ENCODE assay signal across 1 cellular context in genomic region chr20:46040902-46041535, GRCh38.
TF ChIP-seq lines count a peak whose summit lies in the region.

No MANE protein-coding gene starts in this region.

TF ChIP-seq in HepG2, 621 proteins besides CTCF, POLR2A, EP300 and RAD21 (continued from another document and continues in another):
- TF ChIP-seq, protein P1, sequence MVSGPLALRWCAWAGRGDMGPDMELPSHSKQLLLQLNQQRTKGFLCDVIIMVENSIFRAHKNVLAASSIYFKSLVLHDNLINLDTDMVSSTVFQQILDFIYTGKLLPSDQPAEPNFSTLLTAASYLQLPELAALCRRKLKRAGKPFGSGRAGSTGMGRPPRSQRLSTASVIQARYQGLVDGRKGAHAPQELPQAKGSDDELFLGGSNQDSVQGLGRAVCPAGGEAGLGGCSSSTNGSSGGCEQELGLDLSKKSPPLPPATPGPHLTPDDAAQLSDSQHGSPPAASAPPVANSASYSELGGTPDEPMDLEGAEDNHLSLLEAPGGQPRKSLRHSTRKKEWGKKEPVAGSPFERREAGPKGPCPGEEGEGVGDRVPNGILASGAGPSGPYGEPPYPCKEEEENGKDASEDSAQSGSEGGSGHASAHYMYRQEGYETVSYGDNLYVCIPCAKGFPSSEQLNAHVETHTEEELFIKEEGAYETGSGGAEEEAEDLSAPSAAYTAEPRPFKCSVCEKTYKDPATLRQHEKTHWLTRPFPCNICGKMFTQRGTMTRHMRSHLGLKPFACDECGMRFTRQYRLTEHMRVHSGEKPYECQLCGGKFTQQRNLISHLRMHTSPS (CRISPR knock-in tag; IDR thresholded peaks at IDR 0.05; ENCODE audit: low read depth), result no peak
- TF ChIP-seq, protein P2, sequence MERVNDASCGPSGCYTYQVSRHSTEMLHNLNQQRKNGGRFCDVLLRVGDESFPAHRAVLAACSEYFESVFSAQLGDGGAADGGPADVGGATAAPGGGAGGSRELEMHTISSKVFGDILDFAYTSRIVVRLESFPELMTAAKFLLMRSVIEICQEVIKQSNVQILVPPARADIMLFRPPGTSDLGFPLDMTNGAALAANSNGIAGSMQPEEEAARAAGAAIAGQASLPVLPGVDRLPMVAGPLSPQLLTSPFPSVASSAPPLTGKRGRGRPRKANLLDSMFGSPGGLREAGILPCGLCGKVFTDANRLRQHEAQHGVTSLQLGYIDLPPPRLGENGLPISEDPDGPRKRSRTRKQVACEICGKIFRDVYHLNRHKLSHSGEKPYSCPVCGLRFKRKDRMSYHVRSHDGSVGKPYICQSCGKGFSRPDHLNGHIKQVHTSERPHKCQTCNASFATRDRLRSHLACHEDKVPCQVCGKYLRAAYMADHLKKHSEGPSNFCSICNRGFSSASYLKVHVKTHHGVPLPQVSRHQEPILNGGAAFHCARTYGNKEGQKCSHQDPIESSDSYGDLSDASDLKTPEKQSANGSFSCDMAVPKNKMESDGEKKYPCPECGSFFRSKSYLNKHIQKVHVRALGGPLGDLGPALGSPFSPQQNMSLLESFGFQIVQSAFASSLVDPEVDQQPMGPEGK (CRISPR knock-in tag; IDR thresholded peaks at IDR 0.05), result peak; percentile 85
- no peak for TF ChIP-seq ZMYM3 (CRISPR knock-in tag; IDR thresholded peaks at IDR 0.05)
- TF ChIP-seq KDM5B (CRISPR knock-in tag; IDR thresholded peaks at IDR 0.05; ENCODE audit: borderline replicate concordance), result peak; percentile 89
- TF ChIP-seq BORCS8-MEF2B (CRISPR knock-in tag; IDR thresholded peaks at IDR 0.05), result peak; percentile 98
- TF ChIP-seq CAMTA2 (CRISPR knock-in tag; IDR thresholded peaks at IDR 0.05; ENCODE audit: borderline replicate concordance), result peak; percentile 96; the same call in 1 of the 2 replicates
- TF ChIP-seq HDAC1 (CRISPR knock-in tag; IDR thresholded peaks at IDR 0.05), result 0 out of 2 replicates have a peak, but pooled peaks have one; percentile 49
- TF ChIP-seq HMGXB3 (CRISPR knock-in tag; IDR thresholded peaks at IDR 0.05; ENCODE audit: borderline replicate concordance), result peak; percentile 95
- TF ChIP-seq SP2 (CRISPR knock-in tag; IDR thresholded peaks at IDR 0.05), result no peak
- TF ChIP-seq ARNT2 (CRISPR knock-in tag; IDR thresholded peaks at IDR 0.05; ENCODE audit: low read depth), result 0 out of 2 replicates have a peak, but pooled peaks have one; percentile 65
- TF ChIP-seq FOXA1 (IDR thresholded peaks at IDR 0.05), result no peak
- TF ChIP-seq FOXA1 (CRISPR knock-in tag; IDR thresholded peaks at IDR 0.05), result no peak
- TF ChIP-seq PRDM15 (CRISPR knock-in tag; IDR thresholded peaks at IDR 0.05), result peak; percentile 75; the same call in 1 of the 2 replicates
- TF ChIP-seq KLF15 (CRISPR knock-in tag; IDR thresholded peaks at IDR 0.05; ENCODE audit: borderline replicate concordance), result peak; percentile 90; the same call in 1 of the 2 replicates
- TF ChIP-seq, protein P3, sequence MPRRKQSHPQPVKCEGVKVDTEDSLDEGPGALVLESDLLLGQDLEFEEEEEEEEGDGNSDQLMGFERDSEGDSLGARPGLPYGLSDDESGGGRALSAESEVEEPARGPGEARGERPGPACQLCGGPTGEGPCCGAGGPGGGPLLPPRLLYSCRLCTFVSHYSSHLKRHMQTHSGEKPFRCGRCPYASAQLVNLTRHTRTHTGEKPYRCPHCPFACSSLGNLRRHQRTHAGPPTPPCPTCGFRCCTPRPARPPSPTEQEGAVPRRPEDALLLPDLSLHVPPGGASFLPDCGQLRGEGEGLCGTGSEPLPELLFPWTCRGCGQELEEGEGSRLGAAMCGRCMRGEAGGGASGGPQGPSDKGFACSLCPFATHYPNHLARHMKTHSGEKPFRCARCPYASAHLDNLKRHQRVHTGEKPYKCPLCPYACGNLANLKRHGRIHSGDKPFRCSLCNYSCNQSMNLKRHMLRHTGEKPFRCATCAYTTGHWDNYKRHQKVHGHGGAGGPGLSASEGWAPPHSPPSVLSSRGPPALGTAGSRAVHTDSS (CRISPR knock-in tag; conservative IDR thresholded peaks at IDR 0.05), result no peak
- TF ChIP-seq PHB2 (IDR thresholded peaks at IDR 0.05; ENCODE audit: partially characterized antibody), result no peak
- 0 out of 2 replicates have a peak, but pooled peaks have one; percentile 41 for TF ChIP-seq CBFB (CRISPR knock-in tag; IDR thresholded peaks at IDR 0.05)
- TF ChIP-seq RORA (CRISPR knock-in tag; IDR thresholded peaks at IDR 0.05), result no peak
- TF ChIP-seq ZNF816 (CRISPR knock-in tag; IDR thresholded peaks at IDR 0.05; ENCODE audit: borderline replicate concordance), result peak; percentile 83; the same call in 1 of the 2 replicates
- TF ChIP-seq ZSCAN29 (CRISPR knock-in tag; conservative IDR thresholded peaks at IDR 0.05), result no peak
- peak; percentile 97 for TF ChIP-seq AHR (CRISPR knock-in tag; IDR thresholded peaks at IDR 0.05)
- 0 out of 2 replicates have a peak, but pooled peaks have one; percentile 49 for TF ChIP-seq KMT2A (CRISPR knock-in tag; IDR thresholded peaks at IDR 0.05)
- TF ChIP-seq CREM (IDR thresholded peaks at IDR 0.05), result no peak
- TF ChIP-seq CREM (CRISPR knock-in tag; IDR thresholded peaks at IDR 0.05), result no peak
- peak; percentile 54; the same call in 1 of the 2 replicates for TF ChIP-seq TARDBP (CRISPR knock-in tag; IDR thresholded peaks at IDR 0.05)
- peak; percentile 96 for TF ChIP-seq ZNF792 (CRISPR knock-in tag; IDR thresholded peaks at IDR 0.05)
- peak; percentile 96 for TF ChIP-seq ZMAT3 (CRISPR knock-in tag; conservative IDR thresholded peaks at IDR 0.05)
- no peak for TF ChIP-seq POLR2AphosphoS2 (IDR thresholded peaks at IDR 0.05; ENCODE audit: low read depth, low read length)
- TF ChIP-seq REST (IDR thresholded peaks at IDR 0.05; ENCODE audit: borderline replicate concordance in 1 of 2, low read depth in 1 of 2, low read length in 2 of 2), result peak; percentile 85 to 98
- no peak for TF ChIP-seq NCOA5 (CRISPR knock-in tag; IDR thresholded peaks at IDR 0.05)
- no peak for TF ChIP-seq SMC3 (IDR thresholded peaks at IDR 0.05; ENCODE audit: low read length)
- TF ChIP-seq IKZF1 (IDR thresholded peaks at IDR 0.05), result no peak
- TF ChIP-seq MEF2D (CRISPR knock-in tag; IDR thresholded peaks at IDR 0.05), result peak; percentile 91
- TF ChIP-seq SP140L (CRISPR knock-in tag; IDR thresholded peaks at IDR 0.05; ENCODE audit: borderline replicate concordance), result peak; percentile 99
- TF ChIP-seq NCOA2 (CRISPR knock-in tag; IDR thresholded peaks at IDR 0.05), result peak; percentile 75
- TF ChIP-seq, protein P4, sequence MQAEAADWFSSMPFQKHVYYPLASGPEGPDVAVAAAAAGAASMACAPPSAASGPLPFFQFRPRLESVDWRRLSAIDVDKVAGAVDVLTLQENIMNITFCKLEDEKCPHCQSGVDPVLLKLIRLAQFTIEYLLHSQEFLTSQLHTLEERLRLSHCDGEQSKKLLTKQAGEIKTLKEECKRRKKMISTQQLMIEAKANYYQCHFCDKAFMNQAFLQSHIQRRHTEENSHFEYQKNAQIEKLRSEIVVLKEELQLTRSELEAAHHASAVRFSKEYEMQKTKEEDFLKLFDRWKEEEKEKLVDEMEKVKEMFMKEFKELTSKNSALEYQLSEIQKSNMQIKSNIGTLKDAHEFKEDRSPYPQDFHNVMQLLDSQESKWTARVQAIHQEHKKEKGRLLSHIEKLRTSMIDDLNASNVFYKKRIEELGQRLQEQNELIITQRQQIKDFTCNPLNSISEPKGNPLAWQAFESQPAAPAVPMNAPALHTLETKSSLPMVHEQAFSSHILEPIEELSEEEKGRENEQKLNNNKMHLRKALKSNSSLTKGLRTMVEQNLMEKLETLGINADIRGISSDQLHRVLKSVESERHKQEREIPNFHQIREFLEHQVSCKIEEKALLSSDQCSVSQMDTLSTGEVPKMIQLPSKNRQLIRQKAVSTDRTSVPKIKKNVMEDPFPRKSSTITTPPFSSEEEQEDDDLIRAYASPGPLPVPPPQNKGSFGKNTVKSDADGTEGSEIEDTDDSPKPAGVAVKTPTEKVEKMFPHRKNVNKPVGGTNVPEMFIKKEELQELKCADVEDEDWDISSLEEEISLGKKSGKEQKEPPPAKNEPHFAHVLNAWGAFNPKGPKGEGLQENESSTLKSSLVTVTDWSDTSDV (CRISPR knock-in tag; IDR thresholded peaks at IDR 0.05), result peak; percentile 32; the same call in 1 of the 2 replicates
- TF ChIP-seq AKAP8 (CRISPR knock-in tag; IDR thresholded peaks at IDR 0.05), result no peak
- TF ChIP-seq ZNF225 (CRISPR knock-in tag; IDR thresholded peaks at IDR 0.05), result peak; percentile 55; the same call in 1 of the 2 replicates
- 0 out of 2 replicates have a peak, but pooled peaks have one; percentile 64 for TF ChIP-seq E2F5 (CRISPR knock-in tag; conservative IDR thresholded peaks at IDR 0.05)
- TF ChIP-seq MIXL1 (CRISPR knock-in tag; IDR thresholded peaks at IDR 0.05), result peak; percentile 95
- TF ChIP-seq FOXK1 (CRISPR knock-in tag; IDR thresholded peaks at IDR 0.05; ENCODE audit: borderline replicate concordance, low read depth), result peak; percentile 89; the same call in 1 of the 2 replicates
- TF ChIP-seq ZKSCAN5 (CRISPR knock-in tag; IDR thresholded peaks at IDR 0.05), result no peak
